ENCODE assay signal across 8 cellular contexts in genomic region chr20:462199-462991, GRCh38. TPM values are rescaled to one million over a fixed set of nuclear protein-coding genes. Genes with fewer than 3 reads are reported as not detected.
DNase-seq lines count a peak whose midpoint lies in the region; ATAC-seq and TF ChIP-seq lines count a peak whose summit lies in the region.

TBC1D20 (minus strand) TSS chr20:462533; CDS start chr20:462405, 128 bp downstream.

- intact Hi-C loops in dendritic cell treated with granulocyte-macrophage colony-stimulating factor and Interleukin-4, amounts not matched to agents 40 ng/mL and 50 ng/mL, for 4 days (cut with micrococcal nuclease): loop anchor here (5.0 kb wide), 1 partner anchor 55 kb away; the partner anchor contains the start of gene RBCK1
- intact Hi-C loops in left lung (cut with DNase I): no loop called here

- H3K27me3 Mint-ChIP-seq in activated CD4-positive, alpha-beta T cell treated with anti-CD3 and anti-CD28 coated beads, Interleukin-2, amount 10 ng/mL, durations not matched to agents 7 days and 5 days: peaks cover 2% of the 10 kb centered on the region
- peaks cover 8% of the 10 kb centered on the region for H3K27me3 Mint-ChIP-seq in dendritic cell treated with granulocyte-macrophage colony-stimulating factor and Interleukin-4, amounts not matched to agents 40 ng/mL and 50 ng/mL, for 4 days

- peak within 1 kb of the TSS; percentile 93 for H3K27ac Mint-ChIP-seq in activated CD4-positive, alpha-beta T cell treated with anti-CD3 and anti-CD28 coated beads, Interleukin-2, amount 10 ng/mL, durations not matched to agents 7 days and 5 days
- peak within 1 kb of the TSS; percentile 83 for H3K27ac Mint-ChIP-seq in dendritic cell treated with granulocyte-macrophage colony-stimulating factor and Interleukin-4, amounts not matched to agents 40 ng/mL and 50 ng/mL, for 4 days

- H3K4me3 ChIP-seq in left lung: peak within 1 kb of the TSS; percentile 89

- peaks cover 5% of the 10 kb centered on the region for H3K36me3 Mint-ChIP-seq in activated CD4-positive, alpha-beta T cell treated with anti-CD3 and anti-CD28 coated beads, Interleukin-2, amount 10 ng/mL, durations not matched to agents 7 days and 5 days (ENCODE audit: low read depth)
- peaks cover 13% of the 10 kb centered on the region for H3K36me3 Mint-ChIP-seq in dendritic cell treated with granulocyte-macrophage colony-stimulating factor and Interleukin-4, amounts not matched to agents 40 ng/mL and 50 ng/mL, for 4 days (ENCODE audit: low read depth)

- peak within 1 kb of the TSS; percentile 90 to 92 for H3K27ac ChIP-seq in left lung

- H3K4me1 ChIP-seq in left lung: peaks cover 19 to 40% of the 10 kb centered on the region in 2 donors

- DNase-seq in CD1c-positive myeloid dendritic cell (ENCODE audit: extremely low spot score) (peak; percentile 94), NCI-H69 (lab: John Stamatoyannopoulos, UW) (peak; percentile 96), left lung (peak; percentile 90 to 96)
- DNase-seq in activated CD4-positive, alpha-beta T cell treated with anti-CD3 and anti-CD28 coated beads, Interleukin-2, amount 10 ng/mL, durations not matched to agents 7 days and 5 days: peak; percentile 87
- DNase-seq in stimulated activated CD4-positive, alpha-beta T cell treated with anti-CD3 and anti-CD28 coated beads, Interleukin-2, amount 100 ng/mL, for 48 hours: peak; percentile 72 to 81

- peaks cover 43% of the 10 kb centered on the region for H3K4me1 Mint-ChIP-seq in activated CD4-positive, alpha-beta T cell treated with anti-CD3 and anti-CD28 coated beads, Interleukin-2, amount 10 ng/mL, durations not matched to agents 7 days and 5 days
- H3K4me1 Mint-ChIP-seq in dendritic cell treated with granulocyte-macrophage colony-stimulating factor and Interleukin-4, amounts not matched to agents 40 ng/mL and 50 ng/mL, for 4 days (ENCODE audit: low read depth): peaks cover 36% of the 10 kb centered on the region

- POLR2A ChIA-PET in activated CD4-positive, alpha-beta T cell treated with anti-CD3 and anti-CD28 coated beads, Interleukin-2, amount 10 ng/mL, durations not matched to agents 7 days and 5 days (lab: Charles Lee): no interaction called here

- no peak for TF ChIP-seq CTCF in left lung (IDR thresholded peaks at IDR 0.05)

- peak within 1 kb of the TSS; percentile 92 for H3K4me3 Mint-ChIP-seq in activated CD4-positive, alpha-beta T cell treated with anti-CD3 and anti-CD28 coated beads, Interleukin-2, amount 10 ng/mL, durations not matched to agents 7 days and 5 days
- peak within 1 kb of the TSS; percentile 89 for H3K4me3 Mint-ChIP-seq in dendritic cell treated with granulocyte-macrophage colony-stimulating factor and Interleukin-4, amounts not matched to agents 40 ng/mL and 50 ng/mL, for 4 days

- H3K27me3 ChIP-seq in left lung: no peaks in the 10 kb centered on the region

- peaks cover 7% of the 10 kb centered on the region for H3K9me3 Mint-ChIP-seq in activated CD4-positive, alpha-beta T cell treated with anti-CD3 and anti-CD28 coated beads, Interleukin-2, amount 10 ng/mL, durations not matched to agents 7 days and 5 days
- H3K9me3 Mint-ChIP-seq in dendritic cell treated with granulocyte-macrophage colony-stimulating factor and Interleukin-4, amounts not matched to agents 40 ng/mL and 50 ng/mL, for 4 days: peaks cover 4% of the 10 kb centered on the region

- no peaks in the 10 kb centered on the region for H3K9me3 ChIP-seq in left lung

- H3K36me3 ChIP-seq in left lung: no peaks in the 10 kb centered on the region

- CTCF ChIA-PET in activated CD4-positive, alpha-beta T cell treated with anti-CD3 and anti-CD28 coated beads, Interleukin-2, amount 10 ng/mL, durations not matched to agents 7 days and 5 days (lab: Charles Lee): interaction anchor here (0.6 to 1.2 kb wide), 4 partner anchors 16 to 108 kb away, joined by 3 to 5 read pairs (median 3); partner anchors contain the start of gene TRIB3

- ATAC-seq in GM19395 (IDR thresholded peaks at IDR 0.05; ENCODE audit: unreplicated experiment): peak; percentile 89
- ATAC-seq in HG03558 (IDR thresholded peaks at IDR 0.05; ENCODE audit: extremely low read depth, unreplicated experiment): peak; percentile 74
- ATAC-seq in left lung: peak; percentile 97

RNA-seq across cellular contexts. Expression of gene TBC1D20, which starts in this region (rescaled TPM):
- total RNA-seq in activated CD4-positive, alpha-beta T cell treated with anti-CD3 and anti-CD28 coated beads, Interleukin-2, amount 10 ng/mL, durations not matched to agents 7 days and 5 days: 10 to 100 TPM; 29.3 to 31.6 TPM
- total RNA-seq in left lung: 10 to 100 TPM; 37.5 to 37.7 TPM

Comparison
In these comparisons a context has a peak if more than half of its experiments do, and no peak if none do; other contexts are left out.
1. Peak in every context shown above with its lines: DNase-seq, ATAC-seq, H3K4me3 ChIP-seq and H3K27ac ChIP-seq.